Comparison of ENCODE assay signal across 8 cellular contexts in the genomic region with DNA sequence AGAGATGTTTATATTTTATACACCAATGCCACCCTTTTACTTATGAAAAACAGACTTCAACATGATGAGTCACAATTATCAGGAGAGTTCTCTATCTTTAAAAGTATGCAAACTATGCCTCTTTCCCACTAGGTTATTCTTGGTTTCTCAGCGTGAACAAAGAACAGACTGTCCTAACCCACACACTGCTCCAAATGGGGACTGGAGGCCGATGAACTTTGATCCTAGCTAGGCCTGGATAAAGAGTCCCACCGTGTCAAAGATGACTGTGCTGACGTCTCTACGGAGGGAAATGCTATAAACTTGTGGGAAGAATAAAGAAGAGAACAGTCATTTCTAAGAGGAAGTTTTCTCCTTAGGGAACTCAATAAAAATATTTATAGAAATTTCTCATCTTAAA.
DNase-seq lines count a peak whose midpoint lies in the region; ATAC-seq lines count a peak whose summit lies in the region.
"Had no signal": no experiment of that assay in that cellular context is flagged by ENCODE, and none has a peak within 500 bp of the region (broad histone marks: within the 10 kb centered on the region; RNA-seq: fewer than 3 reads in every experiment).

No MANE protein-coding gene starts in this region.

- H3K27ac ChIP-seq in SK-N-MC: peak overlapping the region; percentile 90

- ATAC-seq in left cardiac atrium: peak; percentile 96 to 98
- ATAC-seq in HG03520 (IDR thresholded peaks at IDR 0.05; ENCODE audit: unreplicated experiment): no peak
- no peak for ATAC-seq in HG03139 (IDR thresholded peaks at IDR 0.05; ENCODE audit: unreplicated experiment)

- peak; percentile 21 for DNase-seq in GOT3 (lab: John Stamatoyannopoulos, UW)
- DNase-seq in SK-N-MC (ENCODE audit: low read depth, low spot score): no peak
- DNase-seq in left cardiac atrium: peak; percentile 65
- DNase-seq in NK-92 (lab: John Stamatoyannopoulos, UW; ENCODE audit: unreplicated experiment): no peak
- DNase-seq: activated B cell treated with CpG ODN at 0.5 μM for 24 hours had no signal

- no peak overlapping the region for H3K4me2 ChIP-seq in skeletal muscle satellite cell (ENCODE audit: low read length)

- H3K9me3 ChIP-seq in SK-N-MC (ENCODE audit: low read depth, low read length) (no peaks in the 10 kb centered on the region), skeletal muscle satellite cell (replicated peaks; ENCODE audit: low read length) (no peaks in the 10 kb centered on the region)

- H3K4me3 ChIP-seq in SK-N-MC: peak overlapping the region; percentile 68
- H3K4me3 ChIP-seq in skeletal muscle satellite cell (ENCODE audit: low read length): no peak overlapping the region

- H3K9ac ChIP-seq in SK-N-MC (ENCODE audit: insufficient read length) (peak overlapping the region; percentile 53), skeletal muscle satellite cell (ENCODE audit: low read depth, low read length) (peak overlapping the region; percentile 97)

- H3K36me3 ChIP-seq in SK-N-MC (ENCODE audit: insufficient read depth, low read length) (no peaks in the 10 kb centered on the region), skeletal muscle satellite cell (ENCODE audit: insufficient read depth, low read length) (peaks cover 70% of the 10 kb centered on the region)

- no peaks in the 10 kb centered on the region for H3K27me3 ChIP-seq in skeletal muscle satellite cell (ENCODE audit: control insufficient read depth, insufficient read depth, low read length)

- peaks cover 80% of the 10 kb centered on the region for H3K4me1 ChIP-seq in skeletal muscle satellite cell (ENCODE audit: control insufficient read depth, insufficient read depth, low read length)

- intact Hi-C loops in left cardiac atrium (cut with DNase I): no loop called here

Comparison
In these comparisons a context has a peak if more than half of its experiments do, and no peak if none do; other contexts are left out.
1. DNase-seq: peak in GOT3 (single experiment) and left cardiac atrium (single experiment); none in SK-N-MC (single experiment) and NK-92 (single experiment).
2. ATAC-seq: peak in left cardiac atrium (2 of 2); none in HG03520 (single experiment) and HG03139 (single experiment).